ENCODE assay signal across 25 cellular contexts in genomic region chr17:47763913-47764582, GRCh38. TPM values are rescaled to one million over a fixed set of nuclear protein-coding genes. Genes with fewer than 3 reads are reported as not detected.
DNase-seq lines count a peak whose midpoint lies in the region; ATAC-seq lines count a peak whose summit lies in the region.
"Had no signal": no experiment of that assay in that cellular context is flagged by ENCODE, and none has a peak within 500 bp of the region (broad histone marks: within the 10 kb centered on the region; RNA-seq: fewer than 3 reads in every experiment).

No MANE protein-coding gene starts in this region.

- peaks cover 13% of the 10 kb centered on the region for H3K4me1 Mint-ChIP-seq in activated naive CD8-positive, alpha-beta T cell treated with anti-CD3 and anti-CD28 coated beads, Interleukin-2, amount 50 U/mL, for 24 hours
- H3K4me1 Mint-ChIP-seq in activated naive CD8-positive, alpha-beta T cell treated with anti-CD3 and anti-CD28 coated beads for 36 hours: peaks cover 6% of the 10 kb centered on the region
- peaks cover 10 to 29% of the 10 kb centered on the region in 2 donors for H3K4me1 Mint-ChIP-seq in effector memory CD8-positive, alpha-beta T cell (ENCODE audit: low read depth in 2 of 2)
- H3K4me1 Mint-ChIP-seq: IgD-negative memory B cell; stimulated activated naive B cell treated with anti-CD40 and anti-IgM and Interleukin-4, amounts not matched to agents 10 μg/mL and 1 μg/mL and 100 μg/mL, for 72 hours had no signal

- no peak overlapping the region for H3K4me3 Mint-ChIP-seq in activated naive CD8-positive, alpha-beta T cell treated with anti-CD3 and anti-CD28 coated beads, Interleukin-2, amount 50 U/mL, for 24 hours
- no peak overlapping the region for H3K4me3 Mint-ChIP-seq in activated naive CD8-positive, alpha-beta T cell treated with anti-CD3 and anti-CD28 coated beads for 36 hours
- peak overlapping the region in 1 of 2 donors; percentile 58 for H3K4me3 Mint-ChIP-seq in effector memory CD8-positive, alpha-beta T cell
- H3K4me3 Mint-ChIP-seq: activated naive CD4-positive, alpha-beta T cell treated with anti-CD3 and anti-CD28 coated beads for 36 hours; IgD-negative memory B cell; stimulated activated naive B cell treated with anti-CD40 and anti-IgM and Interleukin-4, amounts not matched to agents 10 μg/mL and 1 μg/mL and 100 μg/mL, for 72 hours had no signal

- H3K27me3 Mint-ChIP-seq in activated naive CD8-positive, alpha-beta T cell treated with anti-CD3 and anti-CD28 coated beads, Interleukin-2, amount 50 U/mL, for 24 hours: peaks cover 11% of the 10 kb centered on the region
- H3K27me3 Mint-ChIP-seq in activated naive CD8-positive, alpha-beta T cell treated with anti-CD3 and anti-CD28 coated beads for 36 hours: peaks cover 24% of the 10 kb centered on the region
- H3K27me3 Mint-ChIP-seq in effector memory CD8-positive, alpha-beta T cell: no peaks in the 10 kb centered on the region

- peaks cover 15% of the 10 kb centered on the region for H3K9me3 Mint-ChIP-seq in activated naive CD8-positive, alpha-beta T cell treated with anti-CD3 and anti-CD28 coated beads, Interleukin-2, amount 50 U/mL, for 24 hours
- peaks cover 19% of the 10 kb centered on the region for H3K9me3 Mint-ChIP-seq in activated naive CD8-positive, alpha-beta T cell treated with anti-CD3 and anti-CD28 coated beads for 36 hours
- H3K9me3 Mint-ChIP-seq in effector memory CD8-positive, alpha-beta T cell: no peaks in the 10 kb centered on the region

- DNase-seq in activated naive CD8-positive, alpha-beta T cell treated with anti-CD3 and anti-CD28 coated beads, Interleukin-2, amount 50 U/mL, for 24 hours: no peak
- no peak for DNase-seq in activated naive CD8-positive, alpha-beta T cell treated with anti-CD3 and anti-CD28 coated beads for 36 hours
- peak; percentile 41 for DNase-seq in LHCN-M2 (ENCODE audit: low read depth)
- DNase-seq in effector memory CD8-positive, alpha-beta T cell: no peak
- DNase-seq: activated CD4-positive, CD25-positive, alpha-beta regulatory T cell; activated naive CD4-positive, alpha-beta T cell treated with anti-CD3 and anti-CD28 coated beads for 36 hours; anterior cingulate cortex; DND-41; esophagus squamous epithelium; gastrocnemius medialis; mesenchymal stem cell; NCI-H1105 treated with DMSO at 0.1 percent for 48 hours; NCI-H2029 treated with DMSO at 0.1 percent for 48 hours; NCI-H774; posterior cingulate gyrus; right lobe of liver; stimulated activated CD4-positive, alpha-beta T cell treated with anti-CD3 and anti-CD28 coated beads, Interleukin-4, amount 100 ng/mL, for 24 hours; stimulated activated naive B cell treated with anti-CD40 and anti-IgM and Interleukin-4, amounts not matched to agents 10 μg/mL and 1 μg/mL and 100 μg/mL, for 72 hours; T-helper 1 cell; upper lobe of left lung had no signal

- peak; percentile 75 for ATAC-seq in activated naive CD8-positive, alpha-beta T cell treated with anti-CD3 and anti-CD28 coated beads, Interleukin-2, amount 50 U/mL, for 24 hours
- no peak for ATAC-seq in effector memory CD8-positive, alpha-beta T cell (replicated peaks)
- ATAC-seq in HG02884 (IDR thresholded peaks at IDR 0.05; ENCODE audit: unreplicated experiment) (no peak), GM18907 (IDR thresholded peaks at IDR 0.05; ENCODE audit: unreplicated experiment) (no peak), GM19395 (IDR thresholded peaks at IDR 0.05; ENCODE audit: unreplicated experiment) (no peak)
- ATAC-seq: gastrocnemius medialis; right lobe of liver; stimulated activated naive B cell treated with anti-CD40 and anti-IgM and Interleukin-4, amounts not matched to agents 10 μg/mL and 1 μg/mL and 100 μg/mL, for 72 hours had no signal

- no peak overlapping the region for H3K27ac Mint-ChIP-seq in activated naive CD8-positive, alpha-beta T cell treated with anti-CD3 and anti-CD28 coated beads, Interleukin-2, amount 50 U/mL, for 24 hours
- no peak overlapping the region for H3K27ac Mint-ChIP-seq in activated naive CD8-positive, alpha-beta T cell treated with anti-CD3 and anti-CD28 coated beads for 36 hours
- H3K27ac Mint-ChIP-seq in effector memory CD8-positive, alpha-beta T cell: peak overlapping the region; percentile 78 to 83
- H3K27ac Mint-ChIP-seq: activated naive CD4-positive, alpha-beta T cell treated with anti-CD3 and anti-CD28 coated beads for 36 hours; IgD-negative memory B cell; stimulated activated naive B cell treated with anti-CD40 and anti-IgM and Interleukin-4, amounts not matched to agents 10 μg/mL and 1 μg/mL and 100 μg/mL, for 72 hours had no signal

- H3K36me3 Mint-ChIP-seq in activated naive CD8-positive, alpha-beta T cell treated with anti-CD3 and anti-CD28 coated beads, Interleukin-2, amount 50 U/mL, for 24 hours (ENCODE audit: low read depth): peaks cover 3% of the 10 kb centered on the region
- no peaks in the 10 kb centered on the region for H3K36me3 Mint-ChIP-seq in activated naive CD8-positive, alpha-beta T cell treated with anti-CD3 and anti-CD28 coated beads for 36 hours
- peaks cover 3% of the 10 kb centered on the region for H3K36me3 Mint-ChIP-seq in effector memory CD8-positive, alpha-beta T cell (ENCODE audit: insufficient read depth)
- H3K36me3 Mint-ChIP-seq: IgD-negative memory B cell had no signal

RNA-seq across cellular contexts. Expression of gene TBX21, which starts 31.0 kb away (rescaled TPM):
- 10 to 100 TPM; 61.7 to 61.9 TPM for total RNA-seq in activated naive CD8-positive, alpha-beta T cell treated with anti-CD3 and anti-CD28 coated beads for 36 hours
- total RNA-seq in LHCN-M2 (2014; rRNA removed): not detected in 2 replicates
- polyA plus RNA-seq in LHCN-M2 (2012): not detected
- total RNA-seq: M059J had no signal

RNA-seq across cellular contexts. Expression of gene OSBPL7, which starts 57.5 kb away (rescaled TPM):
- total RNA-seq in activated naive CD8-positive, alpha-beta T cell treated with anti-CD3 and anti-CD28 coated beads for 36 hours: 10 to 100 TPM; 12.1 to 12.5 TPM
- total RNA-seq in LHCN-M2 (2014; rRNA removed): 15.3 and 21.4 TPM in 2 replicates
- 6.5 TPM for polyA plus RNA-seq in LHCN-M2 (2012)

Comparison
In these comparisons a context has a peak if more than half of its experiments do, and no peak if none do; other contexts are left out.
1. H3K27ac Mint-ChIP-seq: peak in effector memory CD8-positive, alpha-beta T cell (2 of 2); none in activated naive CD8-positive, alpha-beta T cell treated with anti-CD3 and anti-CD28 coated beads, Interleukin-2, amount 50 U/mL, for 24 hours (single experiment) and activated naive CD8-positive, alpha-beta T cell treated with anti-CD3 and anti-CD28 coated beads for 36 hours (single experiment).
2. RNA of gene TBX21, which starts 31.0 kb away (total RNA-seq): 61.7 to 61.9 TPM in activated naive CD8-positive, alpha-beta T cell treated with anti-CD3 and anti-CD28 coated beads for 36 hours; not detected in LHCN-M2; every median in the first group is over 10 times any median in the second.